17 cellular contexts compared by ENCODE assay signal in the genomic region with DNA sequence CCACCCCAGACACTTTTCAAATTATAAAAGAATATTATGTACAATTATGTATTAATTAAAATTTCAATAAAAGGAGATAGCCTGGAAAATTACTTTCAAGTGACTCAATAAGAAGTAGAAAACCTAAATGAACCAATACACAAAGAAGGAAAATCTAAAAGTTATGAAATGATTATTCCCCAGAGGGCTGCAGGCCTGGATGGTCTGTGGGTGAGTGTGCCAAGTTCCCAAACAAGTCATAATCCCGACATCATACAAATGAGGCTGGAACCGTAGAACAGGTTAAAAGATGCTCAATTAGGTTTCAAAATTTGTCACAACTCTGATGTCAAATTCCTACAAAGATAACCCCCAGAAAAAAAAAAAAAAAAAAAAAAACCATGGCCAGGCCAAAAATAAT. TPM values are rescaled to one million over a fixed set of nuclear protein-coding genes. Genes with fewer than 3 reads are reported as not detected.
"Had no signal": no experiment of that assay in that cellular context is flagged by ENCODE, and none has a peak within 500 bp of the region (broad histone marks: within the 10 kb centered on the region; RNA-seq: fewer than 3 reads in every experiment).

No MANE protein-coding gene starts in this region.

- H3K27ac Mint-ChIP-seq: stimulated activated memory B cell treated with anti-CD40 and anti-IgM and Interleukin-4, amounts not matched to agents 10 μg/mL and 1 μg/mL and 100 μg/mL, for 72 hours had no signal

- H3K27me3 ChIP-seq: body of pancreas, pancreas, transverse colon, vagina had no signal

- H3K36me3 ChIP-seq: pancreas, transverse colon, vagina had no signal

- H3K27ac ChIP-seq: body of pancreas, pancreas, transverse colon, vagina had no signal

- DNase-seq: activated CD4-positive, alpha-beta T cell treated with anti-CD3 and anti-CD28 coated beads, Interleukin-2, amount 50 U/mL, for 4 hours; activated T-cell treated with anti-CD3 and anti-CD28 coated beads, Interleukin-2, amount 50 U/mL, for 24 hours; amniotic stem cell; cortex of kidney; hypothalamus; pancreas; stimulated activated CD4-positive, alpha-beta T cell treated with anti-CD3 and anti-CD28 coated beads, Interleukin-2, amount 100 ng/mL, for 48 hours; T1000; transverse colon had no signal

- ATAC-seq: activated CD4-positive, CD25-positive, alpha-beta regulatory T cell treated with anti-CD3 and anti-CD28 coated beads, Interleukin-2, amount 50 U/mL, for 24 hours; activated naive CD4-positive, alpha-beta T cell treated with anti-CD3 and anti-CD28 coated beads, Interleukin-2, amount 50 U/mL, for 72 hours; body of pancreas; pancreas; SK-N-SH treated with all-trans-retinoic acid at 6 μM for 48 hours had no signal

- H3K4me3 ChIP-seq: body of pancreas, pancreas, transverse colon, vagina had no signal

- H3K27me3 Mint-ChIP-seq: activated T-cell treated with anti-CD3 and anti-CD28 coated beads, Interleukin-2, amount 50 U/mL, for 24 hours had no signal

- H3K9me3 ChIP-seq: body of pancreas, pancreas, transverse colon, vagina had no signal

- H3K4me3 Mint-ChIP-seq: activated T-cell treated with anti-CD3 and anti-CD28 coated beads, Interleukin-2, amount 50 U/mL, for 24 hours; central memory CD8-positive, alpha-beta T cell; stimulated activated memory B cell treated with anti-CD40 and anti-IgM and Interleukin-4, amounts not matched to agents 10 μg/mL and 1 μg/mL and 100 μg/mL, for 72 hours had no signal

- H3K4me1 ChIP-seq: body of pancreas, pancreas, transverse colon, vagina had no signal

RNA-seq across cellular contexts. Expression of gene FTCD, which starts 16.2 kb away (rescaled TPM):
- total RNA-seq: subcutaneous adipose tissue, transverse colon, vagina had no signal
